In genomic region chr7:93945756-93946540, GRCh38 we compare ENCODE assay signal across 1 cellular context.
TF ChIP-seq lines count a peak whose summit lies in the region.

No MANE protein-coding gene starts in this region.

TF ChIP-seq in K562, 482 proteins besides CTCF, POLR2A, EP300 and RAD21 (continued from another document and continues in another):
- TF ChIP-seq, protein P1, sequence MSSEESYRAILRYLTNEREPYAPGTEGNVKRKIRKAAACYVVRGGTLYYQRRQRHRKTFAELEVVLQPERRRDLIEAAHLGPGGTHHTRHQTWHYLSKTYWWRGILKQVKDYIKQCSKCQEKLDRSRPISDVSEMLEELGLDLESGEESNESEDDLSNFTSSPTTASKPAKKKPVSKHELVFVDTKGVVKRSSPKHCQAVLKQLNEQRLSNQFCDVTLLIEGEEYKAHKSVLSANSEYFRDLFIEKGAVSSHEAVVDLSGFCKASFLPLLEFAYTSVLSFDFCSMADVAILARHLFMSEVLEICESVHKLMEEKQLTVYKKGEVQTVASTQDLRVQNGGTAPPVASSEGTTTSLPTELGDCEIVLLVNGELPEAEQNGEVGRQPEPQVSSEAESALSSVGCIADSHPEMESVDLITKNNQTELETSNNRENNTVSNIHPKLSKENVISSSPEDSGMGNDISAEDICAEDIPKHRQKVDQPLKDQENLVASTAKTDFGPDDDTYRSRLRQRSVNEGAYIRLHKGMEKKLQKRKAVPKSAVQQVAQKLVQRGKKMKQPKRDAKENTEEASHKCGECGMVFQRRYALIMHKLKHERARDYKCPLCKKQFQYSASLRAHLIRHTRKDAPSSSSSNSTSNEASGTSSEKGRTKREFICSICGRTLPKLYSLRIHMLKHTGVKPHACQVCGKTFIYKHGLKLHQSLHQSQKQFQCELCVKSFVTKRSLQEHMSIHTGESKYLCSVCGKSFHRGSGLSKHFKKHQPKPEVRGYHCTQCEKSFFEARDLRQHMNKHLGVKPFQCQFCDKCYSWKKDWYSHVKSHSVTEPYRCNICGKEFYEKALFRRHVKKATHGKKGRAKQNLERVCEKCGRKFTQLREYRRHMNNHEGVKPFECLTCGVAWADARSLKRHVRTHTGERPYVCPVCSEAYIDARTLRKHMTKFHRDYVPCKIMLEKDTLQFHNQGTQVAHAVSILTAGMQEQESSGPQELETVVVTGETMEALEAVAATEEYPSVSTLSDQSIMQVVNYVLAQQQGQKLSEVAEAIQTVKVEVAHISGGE (CRISPR knock-in tag; IDR thresholded peaks at IDR 0.05): 0 out of 6 replicates have a peak, but pooled peaks of 1 of the 3 experiments have one; percentile 19
- no peak for TF ChIP-seq U2AF2 (optimal IDR thresholded peaks at IDR 0.05; ENCODE audit: low read depth, low read length)
- TF ChIP-seq PBX2 (CRISPR knock-in tag; IDR thresholded peaks at IDR 0.05; ENCODE audit: low read depth): no peak
- TF ChIP-seq PBX2 (tag; conservative IDR thresholded peaks at IDR 0.05; ENCODE audit: low read depth): no peak
- TF ChIP-seq ZNF444 (CRISPR knock-in tag; IDR thresholded peaks at IDR 0.05): no peak
- TF ChIP-seq IFI16 (CRISPR knock-in tag; IDR thresholded peaks at IDR 0.05): no peak
- no peak for TF ChIP-seq GATAD2B (IDR thresholded peaks at IDR 0.05; ENCODE audit: borderline replicate concordance)
- TF ChIP-seq SREBF1 (IDR thresholded peaks at IDR 0.05; ENCODE audit: borderline replicate concordance, low read depth, low read length): no peak
- TF ChIP-seq MCM5 (IDR thresholded peaks at IDR 0.05; ENCODE audit: low read depth): no peak
- TF ChIP-seq ZNF57 (CRISPR knock-in tag; IDR thresholded peaks at IDR 0.05): no peak
- no peak for TF ChIP-seq SIN3A (IDR thresholded peaks at IDR 0.05; ENCODE audit: borderline replicate concordance in 2 of 2, control insufficient read depth in 1 of 2, low read depth in 2 of 2, low read length in 2 of 2)
- peak; percentile 98 for TF ChIP-seq MEF2D (tag; conservative IDR thresholded peaks at IDR 0.05; ENCODE audit: low read depth)
- TF ChIP-seq, protein P2, sequence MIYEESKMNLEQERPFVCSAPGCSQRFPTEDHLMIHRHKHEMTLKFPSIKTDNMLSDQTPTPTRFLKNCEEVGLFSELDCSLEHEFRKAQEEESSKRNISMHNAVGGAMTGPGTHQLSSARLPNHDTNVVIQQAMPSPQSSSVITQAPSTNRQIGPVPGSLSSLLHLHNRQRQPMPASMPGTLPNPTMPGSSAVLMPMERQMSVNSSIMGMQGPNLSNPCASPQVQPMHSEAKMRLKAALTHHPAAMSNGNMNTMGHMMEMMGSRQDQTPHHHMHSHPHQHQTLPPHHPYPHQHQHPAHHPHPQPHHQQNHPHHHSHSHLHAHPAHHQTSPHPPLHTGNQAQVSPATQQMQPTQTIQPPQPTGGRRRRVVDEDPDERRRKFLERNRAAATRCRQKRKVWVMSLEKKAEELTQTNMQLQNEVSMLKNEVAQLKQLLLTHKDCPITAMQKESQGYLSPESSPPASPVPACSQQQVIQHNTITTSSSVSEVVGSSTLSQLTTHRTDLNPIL (CRISPR knock-in tag; IDR thresholded peaks at IDR 0.05): no peak
- no peak for TF ChIP-seq ZNF76 (CRISPR knock-in tag; IDR thresholded peaks at IDR 0.05; ENCODE audit: borderline replicate concordance)
- TF ChIP-seq ESRRB (CRISPR knock-in tag; IDR thresholded peaks at IDR 0.05; ENCODE audit: borderline replicate concordance): no peak
- TF ChIP-seq ZBTB17 (CRISPR knock-in tag; IDR thresholded peaks at IDR 0.05): peak; percentile 86
- TF ChIP-seq MCM2 (IDR thresholded peaks at IDR 0.05; ENCODE audit: low read depth): no peak
- no peak for TF ChIP-seq C11orf30 (IDR thresholded peaks at IDR 0.05; ENCODE audit: low read depth)
- no peak for TF ChIP-seq ZNF239 (CRISPR knock-in tag; IDR thresholded peaks at IDR 0.05)
- TF ChIP-seq, protein P3, sequence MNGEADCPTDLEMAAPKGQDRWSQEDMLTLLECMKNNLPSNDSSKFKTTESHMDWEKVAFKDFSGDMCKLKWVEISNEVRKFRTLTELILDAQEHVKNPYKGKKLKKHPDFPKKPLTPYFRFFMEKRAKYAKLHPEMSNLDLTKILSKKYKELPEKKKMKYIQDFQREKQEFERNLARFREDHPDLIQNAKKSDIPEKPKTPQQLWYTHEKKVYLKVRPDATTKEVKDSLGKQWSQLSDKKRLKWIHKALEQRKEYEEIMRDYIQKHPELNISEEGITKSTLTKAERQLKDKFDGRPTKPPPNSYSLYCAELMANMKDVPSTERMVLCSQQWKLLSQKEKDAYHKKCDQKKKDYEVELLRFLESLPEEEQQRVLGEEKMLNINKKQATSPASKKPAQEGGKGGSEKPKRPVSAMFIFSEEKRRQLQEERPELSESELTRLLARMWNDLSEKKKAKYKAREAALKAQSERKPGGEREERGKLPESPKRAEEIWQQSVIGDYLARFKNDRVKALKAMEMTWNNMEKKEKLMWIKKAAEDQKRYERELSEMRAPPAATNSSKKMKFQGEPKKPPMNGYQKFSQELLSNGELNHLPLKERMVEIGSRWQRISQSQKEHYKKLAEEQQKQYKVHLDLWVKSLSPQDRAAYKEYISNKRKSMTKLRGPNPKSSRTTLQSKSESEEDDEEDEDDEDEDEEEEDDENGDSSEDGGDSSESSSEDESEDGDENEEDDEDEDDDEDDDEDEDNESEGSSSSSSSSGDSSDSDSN (IDR thresholded peaks at IDR 0.05; ENCODE audit: borderline replicate concordance in 1 of 2, low read depth in 2 of 2, low read length in 2 of 2): no peak
- no peak for TF ChIP-seq ZFP30 (CRISPR knock-in tag; IDR thresholded peaks at IDR 0.05; ENCODE audit: borderline replicate concordance)
- TF ChIP-seq ELK1 (CRISPR knock-in tag; IDR thresholded peaks at IDR 0.05): no peak
- no peak for TF ChIP-seq E2F4 (CRISPR knock-in tag; IDR thresholded peaks at IDR 0.05; ENCODE audit: low read depth)
- TF ChIP-seq ZNF518B (CRISPR knock-in tag; IDR thresholded peaks at IDR 0.05): no peak
- TF ChIP-seq, protein P4, sequence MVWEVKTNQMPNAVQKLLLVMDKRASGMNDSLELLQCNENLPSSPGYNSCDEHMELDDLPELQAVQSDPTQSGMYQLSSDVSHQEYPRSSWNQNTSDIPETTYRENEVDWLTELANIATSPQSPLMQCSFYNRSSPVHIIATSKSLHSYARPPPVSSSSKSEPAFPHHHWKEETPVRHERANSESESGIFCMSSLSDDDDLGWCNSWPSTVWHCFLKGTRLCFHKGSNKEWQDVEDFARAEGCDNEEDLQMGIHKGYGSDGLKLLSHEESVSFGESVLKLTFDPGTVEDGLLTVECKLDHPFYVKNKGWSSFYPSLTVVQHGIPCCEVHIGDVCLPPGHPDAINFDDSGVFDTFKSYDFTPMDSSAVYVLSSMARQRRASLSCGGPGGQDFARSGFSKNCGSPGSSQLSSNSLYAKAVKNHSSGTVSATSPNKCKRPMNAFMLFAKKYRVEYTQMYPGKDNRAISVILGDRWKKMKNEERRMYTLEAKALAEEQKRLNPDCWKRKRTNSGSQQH (CRISPR knock-in tag; IDR thresholded peaks at IDR 0.05): no peak
- TF ChIP-seq ILK (tag; IDR thresholded peaks at IDR 0.05; ENCODE audit: borderline replicate concordance, low read depth): no peak
- no peak for TF ChIP-seq PML (IDR thresholded peaks at IDR 0.05; ENCODE audit: low read length)
